1 cellular context compared by ENCODE assay signal in genomic region chr20:35726759-35727711, GRCh38.
TF ChIP-seq lines count a peak whose summit lies in the region.

No MANE protein-coding gene starts in this region.

TF ChIP-seq in GM12878, 131 proteins besides CTCF, POLR2A, EP300 and RAD21:
- TF ChIP-seq SUZ12 (IDR thresholded peaks at IDR 0.05; ENCODE audit: unreplicated experiment), result no peak
- TF ChIP-seq POU2F2 (IDR thresholded peaks at IDR 0.05; ENCODE audit: borderline replicate concordance, low read depth, low read length), result no peak
- TF ChIP-seq SPI1 (IDR thresholded peaks at IDR 0.05; ENCODE audit: borderline replicate concordance, insufficient read depth, low read depth, low read length), result peak; percentile 12; the same call in 1 of the 2 replicates
- no peak for TF ChIP-seq E4F1 (IDR thresholded peaks at IDR 0.05; ENCODE audit: borderline replicate concordance, partially characterized antibody)
- TF ChIP-seq, protein P1, sequence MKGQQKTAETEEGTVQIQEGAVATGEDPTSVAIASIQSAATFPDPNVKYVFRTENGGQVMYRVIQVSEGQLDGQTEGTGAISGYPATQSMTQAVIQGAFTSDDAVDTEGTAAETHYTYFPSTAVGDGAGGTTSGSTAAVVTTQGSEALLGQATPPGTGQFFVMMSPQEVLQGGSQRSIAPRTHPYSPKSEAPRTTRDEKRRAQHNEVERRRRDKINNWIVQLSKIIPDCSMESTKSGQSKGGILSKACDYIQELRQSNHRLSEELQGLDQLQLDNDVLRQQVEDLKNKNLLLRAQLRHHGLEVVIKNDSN (IDR thresholded peaks at IDR 0.05; ENCODE audit: borderline replicate concordance, extremely low read length, insufficient read depth, low read depth, low read length), result no peak
- no peak for TF ChIP-seq DPF2 (IDR thresholded peaks at IDR 0.05)
- no peak for TF ChIP-seq SREBF2 (IDR thresholded peaks at IDR 0.05; ENCODE audit: low read length)
- TF ChIP-seq WRNIP1 (IDR thresholded peaks at IDR 0.05; ENCODE audit: borderline replicate concordance, low read depth, low read length), result no peak
TF ChIP-seq in GM12878: peak in this region for 1.
